13 cellular contexts compared by ENCODE assay signal in the genomic region with DNA sequence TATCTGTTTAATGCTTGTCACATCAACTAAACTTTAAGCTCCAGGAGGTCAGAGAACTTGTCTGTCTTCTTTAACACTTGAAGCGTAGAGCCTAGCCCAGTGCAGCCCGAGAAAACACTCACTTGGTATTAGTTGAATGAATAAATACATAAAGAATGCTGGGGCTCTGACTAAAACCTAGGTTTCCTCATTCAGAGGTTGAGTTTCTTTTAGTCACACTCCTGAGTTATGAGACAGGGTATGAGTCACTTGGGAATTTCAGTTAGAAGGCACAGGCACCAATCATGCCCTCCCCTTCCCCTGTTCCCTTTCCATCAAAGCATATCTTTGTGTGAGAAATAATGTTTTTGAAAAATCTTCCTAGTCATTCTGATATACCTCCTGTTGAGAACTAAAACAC.
DNase-seq lines count a peak whose midpoint lies in the region; ATAC-seq and TF ChIP-seq lines count a peak whose summit lies in the region.
"Had no signal": no experiment of that assay in that cellular context is flagged by ENCODE, and none has a peak within 500 bp of the region (broad histone marks: within the 10 kb centered on the region; RNA-seq: fewer than 3 reads in every experiment).

No MANE protein-coding gene starts in this region.

- H3K27ac ChIP-seq in RWPE1 (no peak overlapping the region), gastrocnemius medialis (no peak overlapping the region)

- TF ChIP-seq POLR2A in GM18505 (IDR thresholded peaks at IDR 0.05; ENCODE audit: borderline replicate concordance, extremely low read depth, insufficient read depth, insufficient read length) (no peak), gastrocnemius medialis (IDR thresholded peaks at IDR 0.05) (no peak)

- no peaks in the 10 kb centered on the region for H3K27me3 ChIP-seq in gastrocnemius medialis

- intact Hi-C loops in gastrocnemius medialis (cut with DNase I; ENCODE audit: low total_unique reads), result no loop called here

- H3K9me3 Mint-ChIP-seq in activated CD8-positive, alpha-beta memory T cell treated with anti-CD3 and anti-CD28 coated beads, Interleukin-2, amount 10 ng/mL, durations not matched to agents 7 days and 5 days (ENCODE audit: low read depth), result no peaks in the 10 kb centered on the region
- H3K9me3 Mint-ChIP-seq: central memory CD8-positive, alpha-beta T cell had no signal

- H3K27ac Mint-ChIP-seq in activated CD8-positive, alpha-beta memory T cell treated with anti-CD3 and anti-CD28 coated beads, Interleukin-2, amount 10 ng/mL, durations not matched to agents 7 days and 5 days, result no peak overlapping the region
- H3K27ac Mint-ChIP-seq: T-helper 17 cell had no signal

- no peaks in the 10 kb centered on the region for H3K4me1 Mint-ChIP-seq in activated CD8-positive, alpha-beta memory T cell treated with anti-CD3 and anti-CD28 coated beads, Interleukin-2, amount 10 ng/mL, durations not matched to agents 7 days and 5 days
- H3K4me1 Mint-ChIP-seq: central memory CD8-positive, alpha-beta T cell had no signal

- TF ChIP-seq CTCF in RWPE1 (conservative IDR thresholded peaks at IDR 0.05; ENCODE audit: low read depth) (no peak), foreskin fibroblast (IDR thresholded peaks at IDR 0.05; ENCODE audit: low read depth, low read length) (no peak), gastrocnemius medialis (IDR thresholded peaks at IDR 0.05 in 4 of 5, conservative IDR thresholded peaks at IDR 0.05 in 1 of 5) (no peak)

- H3K4me3 ChIP-seq in foreskin fibroblast (ENCODE audit: low read depth in 1 of 2, low read length in 2 of 2) (no peak overlapping the region), gastrocnemius medialis (no peak overlapping the region)
- H3K4me3 ChIP-seq: HAP-1 had no signal

- no peaks in the 10 kb centered on the region for H3K27me3 Mint-ChIP-seq in activated CD8-positive, alpha-beta memory T cell treated with anti-CD3 and anti-CD28 coated beads, Interleukin-2, amount 10 ng/mL, durations not matched to agents 7 days and 5 days
- H3K27me3 Mint-ChIP-seq: central memory CD8-positive, alpha-beta T cell; T-helper 17 cell had no signal

- DNase-seq in 8988T (peak; percentile 39), RWPE1 (ENCODE audit: low spot score) (peak; percentile 92), foreskin fibroblast (peak; percentile 92 to 93), gastrocnemius medialis (no peak)
- DNase-seq in activated CD8-positive, alpha-beta memory T cell treated with anti-CD3 and anti-CD28 coated beads, Interleukin-2, amount 10 ng/mL, durations not matched to agents 7 days and 5 days, result no peak
- DNase-seq: GF-D8, NCI-H1417, T-helper 17 cell had no signal

- no peaks in the 10 kb centered on the region for H3K36me3 Mint-ChIP-seq in activated CD8-positive, alpha-beta memory T cell treated with anti-CD3 and anti-CD28 coated beads, Interleukin-2, amount 10 ng/mL, durations not matched to agents 7 days and 5 days

- ATAC-seq in GM18502 (IDR thresholded peaks at IDR 0.05; ENCODE audit: poor library complexity, unreplicated experiment) (peak; percentile 45), HG03354 (IDR thresholded peaks at IDR 0.05; ENCODE audit: poor library complexity, severe bottlenecking, unreplicated experiment) (no peak), GM18505 (IDR thresholded peaks at IDR 0.05; ENCODE audit: unreplicated experiment) (no peak), gastrocnemius medialis (no peak)
- ATAC-seq in activated CD8-positive, alpha-beta memory T cell treated with anti-CD3 and anti-CD28 coated beads, Interleukin-2, amount 10 ng/mL, durations not matched to agents 7 days and 5 days, result no peak
- ATAC-seq: T-helper 17 cell had no signal

- H3K36me3 ChIP-seq in gastrocnemius medialis, result no peaks in the 10 kb centered on the region
- H3K36me3 ChIP-seq: HAP-1 had no signal

- CTCF ChIA-PET in RWPE1 (lab: Yijun Ruan, JAX), result no interaction called here
- CTCF ChIA-PET in activated CD8-positive, alpha-beta memory T cell treated with anti-CD3 and anti-CD28 coated beads, Interleukin-2, amount 10 ng/mL, durations not matched to agents 7 days and 5 days (lab: Charles Lee), result interaction anchor here (1.1 to 1.5 kb wide), 2 partner anchors 11 to 75 kb away, joined by 3 to 4 read pairs; no protein-coding TSS in a partner anchor

- POLR2A ChIA-PET in RWPE1 (lab: Yijun Ruan, JAX; ENCODE audit: low non-redundant PET), result no interaction called here

- no peaks in the 10 kb centered on the region for H3K9me3 ChIP-seq in gastrocnemius medialis
- H3K9me3 ChIP-seq: HAP-1 had no signal

- no peak overlapping the region for H3K4me3 Mint-ChIP-seq in activated CD8-positive, alpha-beta memory T cell treated with anti-CD3 and anti-CD28 coated beads, Interleukin-2, amount 10 ng/mL, durations not matched to agents 7 days and 5 days
- H3K4me3 Mint-ChIP-seq: central memory CD8-positive, alpha-beta T cell; T-helper 17 cell had no signal

- no peaks in the 10 kb centered on the region for H3K4me1 ChIP-seq in gastrocnemius medialis

- in situ Hi-C loops in gastrocnemius medialis (cut with MboI; ENCODE audit: low sequenced_read_pairs in 4 of 4), result no loop called here

Comparison
In these comparisons a context has a peak if more than half of its experiments do, and no peak if none do; other contexts are left out.
1. DNase-seq: peak in 8988T (single experiment), RWPE1 (single experiment) and foreskin fibroblast (2 of 2); none in activated CD8-positive, alpha-beta memory T cell treated with anti-CD3 and anti-CD28 coated beads, Interleukin-2, amount 10 ng/mL, durations not matched to agents 7 days and 5 days (single experiment) and gastrocnemius medialis (0 of 2).